8 cellular contexts compared by ENCODE assay signal in the genomic region with DNA sequence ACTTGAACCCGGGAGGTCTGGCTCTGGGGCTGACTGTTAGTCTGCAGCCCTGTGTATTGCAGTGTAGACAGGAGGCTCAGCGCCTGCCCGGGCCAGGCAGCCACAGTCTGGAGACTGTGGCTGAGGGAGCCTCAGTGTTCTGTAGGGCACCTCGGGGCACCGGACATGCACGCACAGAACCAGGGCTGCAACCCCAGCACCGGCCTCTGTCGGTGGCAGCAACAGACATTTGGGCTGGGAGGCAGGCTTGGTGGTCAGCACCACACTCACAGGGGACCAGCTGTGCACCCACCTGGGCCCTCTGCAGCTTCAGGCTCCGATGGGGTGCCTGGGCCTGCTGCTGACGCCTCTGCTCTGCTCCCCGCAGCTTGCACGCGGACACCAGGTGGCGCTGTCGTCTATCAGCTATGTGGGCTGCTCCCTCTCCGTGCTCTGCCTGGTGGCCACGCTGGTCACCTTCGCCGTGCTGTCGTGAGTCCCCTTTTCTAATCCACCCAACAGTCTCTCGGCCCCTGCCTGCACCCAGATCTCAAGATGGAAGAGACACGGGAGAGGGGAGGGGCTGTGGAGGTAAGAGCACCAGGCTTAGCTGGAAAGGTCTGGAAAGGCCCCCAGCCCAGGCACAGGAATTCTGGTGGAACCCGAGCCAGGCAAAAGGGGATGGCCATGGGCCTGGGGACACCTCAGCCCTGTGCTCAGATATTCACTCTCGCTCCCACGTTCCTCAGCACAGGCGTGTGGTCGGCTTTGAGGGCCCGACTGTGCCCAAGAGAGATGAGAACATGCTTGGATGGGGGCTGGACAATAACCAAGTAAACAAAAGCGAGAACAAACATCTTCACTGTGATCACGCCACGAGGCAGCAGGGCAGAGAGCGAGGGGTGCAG.
DNase-seq lines count a peak whose midpoint lies in the region; ATAC-seq and TF ChIP-seq lines count a peak whose summit lies in the region.

No MANE protein-coding gene starts in this region.

- H3K4me3 ChIP-seq in right lobe of liver, result no peak overlapping the region

- no peak overlapping the region for H3K27ac Mint-ChIP-seq in activated CD4-positive, alpha-beta T cell treated with anti-CD3 and anti-CD28 coated beads, Interleukin-2, amount 10 ng/mL, durations not matched to agents 24 days and 14 days

- intact Hi-C loops in activated CD4-positive, alpha-beta T cell treated with anti-CD3 and anti-CD28 coated beads, Interleukin-2, amount 10 ng/mL, durations not matched to agents 24 days and 14 days (cut with micrococcal nuclease), result loop anchor here (1.0 to 5.0 kb wide), 5 partner anchors 28 to 725 kb away; no protein-coding TSS in a partner anchor
- intact Hi-C loops in right lobe of liver (cut with DNase I), result no loop called here

- H3K27ac ChIP-seq in cingulate gyrus (ENCODE audit: low read depth, low read length) (peak overlapping the region; percentile 51), right lobe of liver (no peak overlapping the region)

- TF ChIP-seq CTCF in right lobe of liver (IDR thresholded peaks at IDR 0.05), result peak; percentile 71 to 88 (median 85)

- 36% methylated on average over 17 of the region's 32 CpGs for WGBS in right lobe of liver (ENCODE audit: insufficient coverage, low coverage, low lambda C conversion rate, missing lambda C conversion rate)

- ATAC-seq in GM18498 (IDR thresholded peaks at IDR 0.05; ENCODE audit: unreplicated experiment), result peak; percentile 61
- ATAC-seq in HG02981 (IDR thresholded peaks at IDR 0.05; ENCODE audit: unreplicated experiment), result peak; percentile 55
- peak; percentile 84 to 96 (median 93) for ATAC-seq in right lobe of liver

- H3K4me1 ChIP-seq in right lobe of liver, result no peaks in the 10 kb centered on the region

- H3K36me3 ChIP-seq in right lobe of liver, result no peaks in the 10 kb centered on the region

- TF ChIP-seq POLR2A in right lobe of liver (IDR thresholded peaks at IDR 0.05), result no peak

- H3K27me3 ChIP-seq in right lobe of liver, result no peaks in the 10 kb centered on the region

- peaks cover 8% of the 10 kb centered on the region for H3K4me1 Mint-ChIP-seq in activated CD4-positive, alpha-beta T cell treated with anti-CD3 and anti-CD28 coated beads, Interleukin-2, amount 10 ng/mL, durations not matched to agents 24 days and 14 days

- no peaks in the 10 kb centered on the region for H3K9me3 ChIP-seq in right lobe of liver

- H3K9me3 Mint-ChIP-seq in activated CD4-positive, alpha-beta T cell treated with anti-CD3 and anti-CD28 coated beads, Interleukin-2, amount 10 ng/mL, durations not matched to agents 24 days and 14 days, result no peaks in the 10 kb centered on the region

- no peak overlapping the region for H3K4me3 Mint-ChIP-seq in activated CD4-positive, alpha-beta T cell treated with anti-CD3 and anti-CD28 coated beads, Interleukin-2, amount 10 ng/mL, durations not matched to agents 24 days and 14 days

- no peaks in the 10 kb centered on the region for H3K36me3 Mint-ChIP-seq in activated CD4-positive, alpha-beta T cell treated with anti-CD3 and anti-CD28 coated beads, Interleukin-2, amount 10 ng/mL, durations not matched to agents 24 days and 14 days (ENCODE audit: low read depth)

- H3K27me3 Mint-ChIP-seq in activated CD4-positive, alpha-beta T cell treated with anti-CD3 and anti-CD28 coated beads, Interleukin-2, amount 10 ng/mL, durations not matched to agents 24 days and 14 days, result peaks cover 6% of the 10 kb centered on the region

- peak; percentile 74 for DNase-seq in 8988T
- DNase-seq in NCI-H446 (lab: John Stamatoyannopoulos, UW), result peak; percentile 12 to 64
- peak; percentile 94 for DNase-seq in activated CD4-positive, alpha-beta T cell treated with anti-CD3 and anti-CD28 coated beads, Interleukin-2, amount 10 ng/mL, durations not matched to agents 24 days and 14 days
- DNase-seq in right lobe of liver, result peak; percentile 81 to 86 (median 85)
- peak; percentile 56 for DNase-seq in stimulated activated CD8-positive, alpha-beta memory T cell treated with anti-CD3 and anti-CD28 coated beads, Interleukin-12 subunit alpha, Interleukin-12 subunit beta, amount 100 ng/mL, for 1 hour (ENCODE audit: low read depth)

Comparison
In these comparisons a context has a peak if more than half of its experiments do, and no peak if none do; other contexts are left out.
1. DNase-seq: peak in every context shown above with its lines; median percentile 94 in activated CD4-positive, alpha-beta T cell treated with anti-CD3 and anti-CD28 coated beads, Interleukin-2, amount 10 ng/mL, durations not matched to agents 24 days and 14 days; 85 in right lobe of liver; 74 in 8988T; 56 in stimulated activated CD8-positive, alpha-beta memory T cell treated with anti-CD3 and anti-CD28 coated beads, Interleukin-12 subunit alpha, Interleukin-12 subunit beta, amount 100 ng/mL, for 1 hour; 38 in NCI-H446.